1 cellular context compared by ENCODE assay signal in the genomic region with DNA sequence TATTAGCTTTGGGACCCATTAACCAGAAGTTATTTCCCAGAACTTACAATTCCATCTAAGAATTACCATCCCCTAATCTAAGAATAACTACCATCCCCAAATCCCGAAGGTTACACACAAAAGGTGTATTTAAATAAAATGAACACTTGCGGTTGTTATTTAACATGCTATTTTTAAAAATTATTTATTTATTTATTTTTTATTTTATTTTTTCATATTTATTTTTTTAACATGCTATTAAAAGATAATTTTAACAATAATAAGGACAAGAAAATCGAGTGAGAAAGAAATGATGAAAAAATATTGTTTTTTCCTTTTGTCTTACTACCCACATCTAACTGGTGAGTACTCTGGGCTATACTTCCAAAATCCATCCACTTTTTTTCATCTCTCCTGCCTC.
TF ChIP-seq lines count a peak whose summit lies in the region.

No MANE protein-coding gene starts in this region.

TF ChIP-seq in GM12878, 131 proteins besides CTCF, POLR2A, EP300 and RAD21 (continued from another document):
- TF ChIP-seq ZBED1 (IDR thresholded peaks at IDR 0.05; ENCODE audit: borderline replicate concordance) = no peak
- no peak for TF ChIP-seq NFIC (IDR thresholded peaks at IDR 0.05; ENCODE audit: low read depth, low read length)
- TF ChIP-seq, protein P1, sequence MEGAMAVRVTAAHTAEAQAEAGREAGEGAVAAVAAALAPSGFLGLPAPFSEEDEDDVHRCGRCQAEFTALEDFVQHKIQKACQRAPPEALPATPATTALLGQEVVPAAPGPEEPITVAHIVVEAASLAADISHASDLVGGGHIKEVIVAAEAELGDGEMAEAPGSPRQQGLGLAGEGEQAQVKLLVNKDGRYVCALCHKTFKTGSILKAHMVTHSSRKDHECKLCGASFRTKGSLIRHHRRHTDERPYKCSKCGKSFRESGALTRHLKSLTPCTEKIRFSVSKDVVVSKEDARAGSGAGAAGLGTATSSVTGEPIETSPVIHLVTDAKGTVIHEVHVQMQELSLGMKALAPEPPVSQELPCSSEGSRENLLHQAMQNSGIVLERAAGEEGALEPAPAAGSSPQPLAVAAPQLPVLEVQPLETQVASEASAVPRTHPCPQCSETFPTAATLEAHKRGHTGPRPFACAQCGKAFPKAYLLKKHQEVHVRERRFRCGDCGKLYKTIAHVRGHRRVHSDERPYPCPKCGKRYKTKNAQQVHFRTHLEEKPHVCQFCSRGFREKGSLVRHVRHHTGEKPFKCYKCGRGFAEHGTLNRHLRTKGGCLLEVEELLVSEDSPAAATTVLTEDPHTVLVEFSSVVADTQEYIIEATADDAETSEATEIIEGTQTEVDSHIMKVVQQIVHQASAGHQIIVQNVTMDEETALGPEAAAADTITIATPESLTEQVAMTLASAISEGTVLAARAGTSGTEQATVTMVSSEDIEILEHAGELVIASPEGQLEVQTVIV (IDR thresholded peaks at IDR 0.05; ENCODE audit: borderline replicate concordance, partially characterized antibody) = no peak
- no peak for TF ChIP-seq RB1 (IDR thresholded peaks at IDR 0.05; ENCODE audit: borderline replicate concordance)
- TF ChIP-seq, protein P2, sequence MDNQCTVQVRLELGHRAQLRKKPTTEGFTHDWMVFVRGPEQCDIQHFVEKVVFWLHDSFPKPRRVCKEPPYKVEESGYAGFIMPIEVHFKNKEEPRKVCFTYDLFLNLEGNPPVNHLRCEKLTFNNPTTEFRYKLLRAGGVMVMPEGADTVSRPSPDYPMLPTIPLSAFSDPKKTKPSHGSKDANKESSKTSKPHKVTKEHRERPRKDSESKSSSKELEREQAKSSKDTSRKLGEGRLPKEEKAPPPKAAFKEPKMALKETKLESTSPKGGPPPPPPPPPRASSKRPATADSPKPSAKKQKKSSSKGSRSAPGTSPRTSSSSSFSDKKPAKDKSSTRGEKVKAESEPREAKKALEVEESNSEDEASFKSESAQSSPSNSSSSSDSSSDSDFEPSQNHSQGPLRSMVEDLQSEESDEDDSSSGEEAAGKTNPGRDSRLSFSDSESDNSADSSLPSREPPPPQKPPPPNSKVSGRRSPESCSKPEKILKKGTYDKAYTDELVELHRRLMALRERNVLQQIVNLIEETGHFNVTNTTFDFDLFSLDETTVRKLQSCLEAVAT (IDR thresholded peaks at IDR 0.05) = no peak
- TF ChIP-seq FOS (IDR thresholded peaks at IDR 0.05; ENCODE audit: borderline replicate concordance, extremely low read depth, insufficient read length) = no peak
- TF ChIP-seq SMARCA5 (IDR thresholded peaks at IDR 0.05) = no peak
- TF ChIP-seq CUX1 (IDR thresholded peaks at IDR 0.05; ENCODE audit: insufficient replicate concordance, low read depth, low read length) = no peak
- no peak for TF ChIP-seq NFYA (IDR thresholded peaks at IDR 0.05; ENCODE audit: borderline replicate concordance, low read depth, low read length)
